In the genomic region with DNA sequence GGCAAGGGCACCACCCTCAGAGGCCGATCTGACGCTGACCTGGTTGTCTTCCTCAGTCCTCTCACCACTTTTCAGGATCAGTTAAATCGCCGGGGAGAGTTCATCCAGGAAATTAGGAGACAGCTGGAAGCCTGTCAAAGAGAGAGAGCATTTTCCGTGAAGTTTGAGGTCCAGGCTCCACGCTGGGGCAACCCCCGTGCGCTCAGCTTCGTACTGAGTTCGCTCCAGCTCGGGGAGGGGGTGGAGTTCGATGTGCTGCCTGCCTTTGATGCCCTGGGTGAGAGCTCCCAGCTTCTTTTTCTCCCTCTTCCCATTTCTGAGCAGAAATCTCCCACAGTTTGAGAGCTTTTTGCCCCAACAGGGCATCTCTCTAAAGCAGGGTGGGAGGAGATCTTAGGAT, we compare ENCODE assay signal across 10 cellular contexts. TPM values are rescaled to one million over a fixed set of nuclear protein-coding genes. Genes with fewer than 3 reads are reported as not detected.
DNase-seq lines count a peak whose midpoint lies in the region; ATAC-seq and TF ChIP-seq lines count a peak whose summit lies in the region.
"Had no signal": no experiment of that assay in that cellular context is flagged by ENCODE, and none has a peak within 500 bp of the region (broad histone marks: within the 10 kb centered on the region; RNA-seq: fewer than 3 reads in every experiment).

No MANE protein-coding gene starts in this region.

- H3K4me1 ChIP-seq in heart left ventricle (peaks cover 0 to 56% (median 16%) of the 10 kb centered on the region in 12 donors), mononuclear cell (ENCODE audit: insufficient read depth, low read length) (peaks cover 70% of the 10 kb centered on the region), transverse colon (peaks cover 16 to 62% (median 52%) of the 10 kb centered on the region in 4 donors)

- no peak for ATAC-seq in heart left ventricle

- DNase-seq in heart left ventricle (no peak), cardiac septum (ENCODE audit: low spot score) (no peak), transverse colon (no peak), NCI-H1092 (lab: John Stamatoyannopoulos, UW) (no peak), NCI-H774 (lab: John Stamatoyannopoulos, UW) (no peak), H4 (ENCODE audit: low spot score) (no peak)
- peak; percentile 36 for DNase-seq in activated naive CD4-positive, alpha-beta T cell treated with anti-CD3 and anti-CD28 coated beads, Interleukin-2, amount 50 U/mL, for 16 hours
- DNase-seq: amniotic stem cell, mammary epithelial cell had no signal

- in situ Hi-C loops in transverse colon (cut with MboI; ENCODE audit: low pct_ligation_motif_present in 1 of 4, low pct_unique_long_range_greater_than_20kb in 1 of 4, low sequenced_read_pairs in 3 of 4) = no loop called here

- H3K4me3 ChIP-seq in heart left ventricle (peak overlapping the region in 9 of 12 donors; percentile 46 to 67 (median 62)), mononuclear cell (ENCODE audit: low read length) (peak overlapping the region; percentile 91), transverse colon (peak overlapping the region in 1 of 4 donors; percentile 67)

- TF ChIP-seq CTCF in heart left ventricle (IDR thresholded peaks at IDR 0.05) = no peak
- TF ChIP-seq CTCF in transverse colon (IDR thresholded peaks at IDR 0.05) = no peak

- intact Hi-C loops in heart left ventricle (cut with DNase I) = loop anchor here in 2 of 10 donors (2.0 to 10.0 kb wide), 2 partner anchors 26 to 66 kb away; partner anchors contain the start of gene OAS2 (in 1 of the 2)
- intact Hi-C loops in cardiac septum (cut with DNase I) = loop anchor here (5.0 kb wide), 1 partner anchor 69 kb away; the partner anchor contains the start of gene OAS2
- intact Hi-C loops in transverse colon (cut with DNase I; ENCODE audit: low total_unique reads) = no loop called here

- 42 to 49% (median 45%) methylated on average over 12 of the region's 12 CpGs for WGBS in heart left ventricle, 4 donors
- 81 to 83% methylated on average over 5 to 12 of the region's 12 CpGs for WGBS in transverse colon (ENCODE audit: low coverage in 1 of 2), 2 donors

- peaks cover 0 to 47% (median 6%) of the 10 kb centered on the region in 9 donors for H3K36me3 ChIP-seq in heart left ventricle
- H3K36me3 ChIP-seq in transverse colon = peaks cover 0 to 17% (median 1%) of the 10 kb centered on the region in 4 donors

- H3K27me3 ChIP-seq in heart left ventricle = no peaks in the 10 kb centered on the region
- H3K27me3 ChIP-seq in mononuclear cell (ENCODE audit: insufficient read depth, low read length) = no peaks in the 10 kb centered on the region
- H3K27me3 ChIP-seq in transverse colon = no peaks in the 10 kb centered on the region

- peaks cover 0 to 22% (median 14%) of the 10 kb centered on the region in 12 donors for H3K9me3 ChIP-seq in heart left ventricle
- H3K9me3 ChIP-seq in mononuclear cell (ENCODE audit: low read depth, low read length) = peaks cover 13% of the 10 kb centered on the region
- peaks cover 6% of the 10 kb centered on the region in 2 donors for H3K9me3 ChIP-seq in transverse colon

- TF ChIP-seq EP300 in transverse colon (IDR thresholded peaks at IDR 0.05; ENCODE audit: low read depth) = no peak

- peak overlapping the region in 2 of 12 donors; percentile 5 to 92 for H3K27ac ChIP-seq in heart left ventricle
- H3K27ac ChIP-seq in transverse colon = peak overlapping the region; percentile 13 to 90 (median 86)

- no peak for TF ChIP-seq POLR2A in heart left ventricle (IDR thresholded peaks at IDR 0.05)
- TF ChIP-seq POLR2A in transverse colon (IDR thresholded peaks at IDR 0.05) = no peak

RNA-seq across cellular contexts. Expression of gene OAS1, which starts 1.8 kb away (rescaled TPM):
- total RNA-seq in heart left ventricle (10 to 100 TPM in 4 of 9 donors, 1 to 10 TPM in 5; 4.1 to 34.8 (median 8.0) TPM), cardiac septum (4.0 TPM), mononuclear cell (7.7 TPM), transverse colon (100 to 1,000 TPM in 1 of 4 donors, 10 to 100 TPM in 3; 30.1 to 101 (median 82.1) TPM)
- 1 to 10 TPM; 4.1 to 5.8 TPM for polyA plus RNA-seq in heart left ventricle
- total RNA-seq in H4 (2014; rRNA removed; shearing (Covaris generic)) = 48.0 and 70.8 TPM in 2 replicates

RNA-seq across cellular contexts. Expression of gene OAS3, which starts 29.7 kb away (rescaled TPM):
- total RNA-seq in heart left ventricle (10 to 100 TPM in 4 of 9 donors, 1 to 10 TPM in 5; 5.7 to 45.1 (median 10.0) TPM), cardiac septum (6.4 TPM), mononuclear cell (17.7 TPM), transverse colon (10 to 100 TPM in 3 of 4 donors, 1 to 10 TPM in 1; 6.2 to 17.6 (median 12.4) TPM)
- polyA plus RNA-seq in heart left ventricle = 1 to 10 TPM; 4.1 to 4.6 TPM
- total RNA-seq in H4 (2014; rRNA removed; shearing (Covaris generic)) = 39.1 and 46.8 TPM in 2 replicates
